10 cellular contexts compared by ENCODE assay signal in genomic region chr9:128093016-128093415, GRCh38. TPM values are rescaled to one million over a fixed set of nuclear protein-coding genes. Genes with fewer than 3 reads are reported as not detected.
DNase-seq lines count a peak whose midpoint lies in the region; ATAC-seq and TF ChIP-seq lines count a peak whose summit lies in the region.
"Had no signal": no experiment of that assay in that cellular context is flagged by ENCODE, and none has a peak within 500 bp of the region (broad histone marks: within the 10 kb centered on the region; RNA-seq: fewer than 3 reads in every experiment).

No MANE protein-coding gene starts in this region.

- H3K36me3 ChIP-seq in SK-N-SH (replicated peaks in 1 of 2; ENCODE audit: control insufficient read depth in 1 of 2, insufficient read depth in 2 of 2, low read length in 1 of 2) (peaks cover 0 to 2% of the 10 kb centered on the region in 2 experiments), subcutaneous abdominal adipose tissue (ENCODE audit: control insufficient read depth in 5 of 5, insufficient read depth in 5 of 5, low read length in 5 of 5) (peaks cover 0 to 3% (median 0%) of the 10 kb centered on the region in 5 donors)

- H2AFZ ChIP-seq in SK-N-SH (ENCODE audit: low read depth) = no peak overlapping the region

- ATAC-seq in SK-N-SH treated with all-trans-retinoic acid at 6 μM for 48 hours (no peak), GM18498 (IDR thresholded peaks at IDR 0.05; ENCODE audit: unreplicated experiment) (no peak)
- ATAC-seq in activated naive CD8-positive, alpha-beta T cell treated with anti-CD3 and anti-CD28 coated beads, Interleukin-2, amount 10 ng/mL, durations not matched to agents 7 days and 5 days (ENCODE audit: low read depth) = no peak

- no peaks in the 10 kb centered on the region for H3K27me3 Mint-ChIP-seq in activated naive CD8-positive, alpha-beta T cell treated with anti-CD3 and anti-CD28 coated beads, Interleukin-2, amount 10 ng/mL, durations not matched to agents 7 days and 5 days

- POLR2A ChIA-PET in SK-N-SH (lab: Yijun Ruan, JAX) = no interaction called here
- POLR2A ChIA-PET in activated naive CD8-positive, alpha-beta T cell treated with anti-CD3 and anti-CD28 coated beads, Interleukin-2, amount 10 ng/mL, durations not matched to agents 7 days and 5 days (lab: Charles Lee) = interaction anchor here (0.5 to 3.5 kb wide), 5 partner anchors 15 to 619 kb away, joined by 4 to 9 read pairs (median 7); no protein-coding TSS in a partner anchor

- H3K4me3 Mint-ChIP-seq in activated naive CD8-positive, alpha-beta T cell treated with anti-CD3 and anti-CD28 coated beads, Interleukin-2, amount 10 ng/mL, durations not matched to agents 7 days and 5 days = peak overlapping the region; percentile 25

- WGBS in SK-N-SH (ENCODE audit: low lambda C conversion rate) = 66% methylated on average over 4 of the region's 4 CpGs

- H3K4me3 ChIP-seq in SK-N-SH (ENCODE audit: low read depth in 2 of 2, low read length in 1 of 2) (peak overlapping the region; percentile 12 to 49; a peak in 2 of 4 replicates), subcutaneous abdominal adipose tissue (ENCODE audit: low read depth in 1 of 5, low read length in 5 of 5) (no peak overlapping the region)

- peaks cover 88% of the 10 kb centered on the region for H3K79me2 ChIP-seq in SK-N-SH (ENCODE audit: insufficient read depth)

- peaks cover 50% of the 10 kb centered on the region for H3K4me1 Mint-ChIP-seq in activated naive CD8-positive, alpha-beta T cell treated with anti-CD3 and anti-CD28 coated beads, Interleukin-2, amount 10 ng/mL, durations not matched to agents 7 days and 5 days

- peaks cover 29% of the 10 kb centered on the region for H3F3A ChIP-seq in SK-N-SH (replicated peaks; ENCODE audit: insufficient read depth)

- no peak for TF ChIP-seq RAD21 in SK-N-SH (IDR thresholded peaks at IDR 0.05; ENCODE audit: low read length)

- peak overlapping the region; percentile 92 for H3K4me2 ChIP-seq in SK-N-SH

- no peak for DNase-seq in SK-N-SH
- DNase-seq in activated naive CD8-positive, alpha-beta T cell treated with anti-CD3 and anti-CD28 coated beads, Interleukin-2, amount 10 ng/mL, durations not matched to agents 7 days and 5 days = no peak
- DNase-seq in NCI-H2196 treated with DMSO at 0.1 percent for 48 hours (lab: John Stamatoyannopoulos, UW; ENCODE audit: unreplicated experiment) = no peak
- DNase-seq in AML-193 (lab: John Stamatoyannopoulos, UW) = no peak
- DNase-seq: 8988T; stimulated activated CD4-positive, alpha-beta T cell treated with anti-CD3 and anti-CD28 coated beads, Interleukin-4, amount 100 ng/mL, for 4 hours had no signal

- H3K27ac ChIP-seq in SK-N-SH (ENCODE audit: low read depth in 2 of 2, low read length in 1 of 2) = peak overlapping the region; percentile 53 to 96
- H3K27ac ChIP-seq in layer of hippocampus (ENCODE audit: low read depth, low read length) = peak overlapping the region; percentile 64
- H3K27ac ChIP-seq in subcutaneous abdominal adipose tissue (ENCODE audit: low read depth, low read length) = peak overlapping the region; percentile 97

- no peaks in the 10 kb centered on the region for H3K9me2 ChIP-seq in SK-N-SH

- H3K27ac Mint-ChIP-seq in activated naive CD8-positive, alpha-beta T cell treated with anti-CD3 and anti-CD28 coated beads, Interleukin-2, amount 10 ng/mL, durations not matched to agents 7 days and 5 days = peak overlapping the region; percentile 69

- no peaks in the 10 kb centered on the region for H3K9me3 ChIP-seq in SK-N-SH
- H3K9me3 ChIP-seq in subcutaneous abdominal adipose tissue (ENCODE audit: control insufficient read depth in 5 of 5, low read length in 5 of 5) = no peaks in the 10 kb centered on the region

- H3K9ac ChIP-seq in SK-N-SH (peak overlapping the region; percentile 67), subcutaneous abdominal adipose tissue (ENCODE audit: low read length in 5 of 5) (no peak overlapping the region)

- H3K36me3 Mint-ChIP-seq in activated naive CD8-positive, alpha-beta T cell treated with anti-CD3 and anti-CD28 coated beads, Interleukin-2, amount 10 ng/mL, durations not matched to agents 7 days and 5 days = peaks cover 15% of the 10 kb centered on the region

- H3K4me1 ChIP-seq in SK-N-SH (ENCODE audit: control insufficient read depth in 1 of 2, insufficient read depth in 2 of 2, low read depth in 1 of 2, low read length in 1 of 2) (peaks cover 45 to 47% of the 10 kb centered on the region in 2 experiments), subcutaneous abdominal adipose tissue (ENCODE audit: control insufficient read depth in 5 of 5, insufficient read depth in 5 of 5, low read length in 5 of 5) (peaks cover 24 to 56% (median 43%) of the 10 kb centered on the region in 5 donors)

- TF ChIP-seq CTCF in SK-N-SH (IDR thresholded peaks at IDR 0.05) = no peak

- TF ChIP-seq EP300 in SK-N-SH (IDR thresholded peaks at IDR 0.05; ENCODE audit: borderline replicate concordance in 1 of 2, low read depth in 1 of 2, low read length in 1 of 2) = no peak

- H3K9me3 Mint-ChIP-seq in activated naive CD8-positive, alpha-beta T cell treated with anti-CD3 and anti-CD28 coated beads, Interleukin-2, amount 10 ng/mL, durations not matched to agents 7 days and 5 days = no peaks in the 10 kb centered on the region

- no peaks in the 10 kb centered on the region for H4K20me1 ChIP-seq in SK-N-SH (ENCODE audit: insufficient read depth)

- CTCF ChIA-PET in SK-N-SH (lab: Yijun Ruan, JAX) = interaction anchor here (1.0 to 18.8 kb wide), 7 partner anchors 9 to 35 kb away, joined by 3 to 246 read pairs (median 4); partner anchors contain the start of gene NAIF1

- no peaks in the 10 kb centered on the region for H3K27me3 ChIP-seq in SK-N-SH (ENCODE audit: insufficient read depth)
- H3K27me3 ChIP-seq in layer of hippocampus (ENCODE audit: control insufficient read depth, insufficient read depth, low read length) = no peaks in the 10 kb centered on the region
- no peaks in the 10 kb centered on the region for H3K27me3 ChIP-seq in subcutaneous abdominal adipose tissue (ENCODE audit: control insufficient read depth in 5 of 5, insufficient read depth in 4 of 5, low read length in 5 of 5)

TF ChIP-seq in SK-N-SH, 30 proteins besides CTCF, POLR2A, EP300 and RAD21 (continues in another document):
- TF ChIP-seq TCF12 (IDR thresholded peaks at IDR 0.05) = no peak
- no peak for TF ChIP-seq MAX (IDR thresholded peaks at IDR 0.05; ENCODE audit: low read depth)
- TF ChIP-seq RXRA (IDR thresholded peaks at IDR 0.05; ENCODE audit: borderline replicate concordance, low read depth) = no peak

TF ChIP-seq in SK-N-SH treated with all-trans-retinoic acid at 6 μM for 48 hours, 23 proteins besides CTCF, POLR2A, EP300 and RAD21 (continues in another document):
- TF ChIP-seq TOX (CRISPR knock-in tag; IDR thresholded peaks at IDR 0.05; ENCODE audit: borderline replicate concordance) = no peak
- TF ChIP-seq PPARA (CRISPR knock-in tag; IDR thresholded peaks at IDR 0.05; ENCODE audit: borderline replicate concordance) = no peak
- no peak for TF ChIP-seq ISL1 (CRISPR knock-in tag; IDR thresholded peaks at IDR 0.05)
- TF ChIP-seq ZNF8 (CRISPR knock-in tag; IDR thresholded peaks at IDR 0.05) = no peak
- TF ChIP-seq CREB5 (CRISPR knock-in tag; IDR thresholded peaks at IDR 0.05; ENCODE audit: low read depth) = no peak

RNA-seq across cellular contexts. Expression of gene SLC25A25, which starts 25.0 kb away (rescaled TPM):
- 12.1 and 12.3 TPM in 2 replicates for polyA plus RNA-seq in SK-N-SH (2012; rRNA removed)
- polyA plus RNA-seq in SK-N-SH (2012; cell fraction: cytosol; rRNA removed) = 7.5 and 10.3 TPM in 2 replicates
- 19.6 and 24.1 TPM in 2 replicates for polyA plus RNA-seq in SK-N-SH (2012; cell fraction: nucleus; rRNA removed)
- total RNA-seq in activated naive CD8-positive, alpha-beta T cell treated with anti-CD3 and anti-CD28 coated beads, Interleukin-2, amount 10 ng/mL, durations not matched to agents 7 days and 5 days = 10 to 100 TPM; 21.2 to 21.8 TPM

RNA-seq across cellular contexts. Expression of gene NAIF1, which starts 25.9 kb away (rescaled TPM):
- polyA plus RNA-seq in SK-N-SH (2012; rRNA removed) = 14.6 and 14.8 TPM in 2 replicates
- polyA plus RNA-seq in SK-N-SH (2012; cell fraction: cytosol; rRNA removed) = 10.0 and 12.9 TPM in 2 replicates
- polyA plus RNA-seq in SK-N-SH (2012; cell fraction: nucleus; rRNA removed) = 7.9 and 8.3 TPM in 2 replicates
- 10 to 100 TPM; 11.8 to 13.2 TPM for total RNA-seq in activated naive CD8-positive, alpha-beta T cell treated with anti-CD3 and anti-CD28 coated beads, Interleukin-2, amount 10 ng/mL, durations not matched to agents 7 days and 5 days

RNA-seq across cellular contexts. Expression of gene PTGES2, which starts 34.5 kb away (rescaled TPM):
- polyA plus RNA-seq in SK-N-SH (2012; rRNA removed) = 130 and 141 TPM in 2 replicates
- 56.6 and 84.9 TPM in 2 replicates for polyA plus RNA-seq in SK-N-SH (2012; cell fraction: cytosol; rRNA removed)
- polyA plus RNA-seq in SK-N-SH (2012; cell fraction: nucleus; rRNA removed) = 165 and 193 TPM in 2 replicates
- total RNA-seq in activated naive CD8-positive, alpha-beta T cell treated with anti-CD3 and anti-CD28 coated beads, Interleukin-2, amount 10 ng/mL, durations not matched to agents 7 days and 5 days = 10 to 100 TPM; 51.8 to 53.2 TPM

RNA-seq across cellular contexts. Expression of gene LCN2, which starts 56.2 kb away (rescaled TPM):
- polyA plus RNA-seq in SK-N-SH (2012; rRNA removed) = not detected in 2 replicates
- polyA plus RNA-seq in SK-N-SH (2012; cell fraction: cytosol; rRNA removed) = not detected in 2 replicates
- not detected in 2 replicates for polyA plus RNA-seq in SK-N-SH (2012; cell fraction: nucleus; rRNA removed)
- not detected for total RNA-seq in activated naive CD8-positive, alpha-beta T cell treated with anti-CD3 and anti-CD28 coated beads, Interleukin-2, amount 10 ng/mL, durations not matched to agents 7 days and 5 days

Comparison
In these comparisons a context has a peak if more than half of its experiments do, and no peak if none do; other contexts are left out.
1. H3K4me3 ChIP-seq: peak in SK-N-SH (2 of 2); none in subcutaneous abdominal adipose tissue (0 of 5).
2. Peak in every context shown above with its lines, with median percentiles within 50 percentile points of each other: H3K27ac ChIP-seq.